1 cellular context compared by ENCODE assay signal in genomic region chr5:107499237-107499636, GRCh38.
TF ChIP-seq lines count a peak whose summit lies in the region.

No MANE protein-coding gene starts in this region.

TF ChIP-seq in H1, 55 proteins besides CTCF, POLR2A, EP300 and RAD21 (continued from another document):
- no peak for TF ChIP-seq GABPA (IDR thresholded peaks at IDR 0.05; ENCODE audit: borderline replicate concordance, insufficient read depth, low read length)
- no peak for TF ChIP-seq ATF3 (IDR thresholded peaks at IDR 0.05; ENCODE audit: insufficient read depth, low read depth, low read length)
- TF ChIP-seq TAF7 (optimal IDR thresholded peaks at IDR 0.05; ENCODE audit: borderline replicate concordance, low read depth, low read length): no peak
